In the genomic region with DNA sequence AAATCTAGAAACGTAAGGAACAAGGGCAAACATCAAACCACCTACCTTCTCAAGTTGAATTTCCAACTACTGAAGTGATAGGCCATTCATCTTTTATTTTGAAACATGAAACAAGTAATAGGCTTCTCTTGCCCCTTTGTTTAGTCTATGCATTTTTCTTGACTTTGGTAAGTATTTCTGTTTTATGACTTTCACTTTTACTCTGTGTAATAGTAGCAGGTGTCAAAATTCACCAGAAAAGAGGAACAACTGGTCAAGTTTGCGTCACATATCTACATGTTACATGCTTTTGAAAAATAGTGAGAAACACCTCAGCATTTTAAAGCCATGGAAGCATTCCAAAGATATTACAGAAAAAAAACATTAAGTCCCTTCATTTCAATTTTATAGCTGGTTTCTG, we compare ENCODE assay signal across 10 cellular contexts.
DNase-seq lines count a peak whose midpoint lies in the region; ATAC-seq and TF ChIP-seq lines count a peak whose summit lies in the region.
"Had no signal": no experiment of that assay in that cellular context is flagged by ENCODE, and none has a peak within 500 bp of the region (broad histone marks: within the 10 kb centered on the region; RNA-seq: fewer than 3 reads in every experiment).

No MANE protein-coding gene starts in this region.

- no peaks in the 10 kb centered on the region for H3K27me3 Mint-ChIP-seq in natural killer cell (ENCODE audit: low read depth in 2 of 2)

- TF ChIP-seq POLR2A in Peyer's patch (IDR thresholded peaks at IDR 0.05) = no peak

- TF ChIP-seq CTCF in Peyer's patch (IDR thresholded peaks at IDR 0.05) (no peak), natural killer cell (IDR thresholded peaks at IDR 0.05) (no peak)

- H3K4me3 ChIP-seq in Peyer's patch (no peak overlapping the region), aorta (ENCODE audit: low read length in 2 of 2) (no peak overlapping the region)

- H3K27me3 ChIP-seq in Peyer's patch (no peaks in the 10 kb centered on the region), aorta (ENCODE audit: control insufficient read depth in 1 of 2, insufficient read depth in 2 of 2, low read length in 1 of 2) (no peaks in the 10 kb centered on the region)

- H3K36me3 ChIP-seq in Peyer's patch (no peaks in the 10 kb centered on the region), aorta (ENCODE audit: control insufficient read depth in 1 of 2, insufficient read depth in 2 of 2, low read length in 1 of 2) (no peaks in the 10 kb centered on the region)

- ATAC-seq in GM18511 (IDR thresholded peaks at IDR 0.05; ENCODE audit: unreplicated experiment) (peak; percentile 94), GM21737 (IDR thresholded peaks at IDR 0.05; ENCODE audit: unreplicated experiment) (peak; percentile 85), HG03442 (IDR thresholded peaks at IDR 0.05; ENCODE audit: unreplicated experiment) (peak; percentile 89), natural killer cell (no peak), aorta (ENCODE audit: low FRiP score) (no peak)

- H3K36me3 Mint-ChIP-seq in natural killer cell = no peaks in the 10 kb centered on the region

- WGBS in aorta, 2 donors = 43 to 53% methylated on average over 2 of the region's 2 CpGs

- no peaks in the 10 kb centered on the region for H3K9me3 ChIP-seq in Peyer's patch
- no peaks in the 10 kb centered on the region for H3K9me3 ChIP-seq in aorta (ENCODE audit: control insufficient read depth, low read length)

- intact Hi-C loops in natural killer cell (cut with micrococcal nuclease) = no loop called here
- intact Hi-C loops in aorta (cut with DNase I) = no loop called here

- no peak overlapping the region for H3K27ac Mint-ChIP-seq in natural killer cell

- H3K9me3 Mint-ChIP-seq in natural killer cell = peaks cover 3 to 4% of the 10 kb centered on the region in 2 donors

- H3K27ac ChIP-seq in Peyer's patch (peak overlapping the region in 1 of 4 donors; percentile 31), aorta (ENCODE audit: low read depth in 1 of 2, low read length in 2 of 2) (no peak overlapping the region)

- DNase-seq in iris pigment epithelial cell (ENCODE audit: low read depth) = peak; percentile 32
- no peak for DNase-seq in Peyer's patch
- no peak for DNase-seq in NCI-H2171 treated with DMSO at 0.1 percent for 48 hours (lab: John Stamatoyannopoulos, UW)
- DNase-seq in natural killer cell = no peak
- DNase-seq in aorta = no peak
- DNase-seq: activated T-cell treated with anti-CD3 and anti-CD28 coated beads for 4 hours, DMS153 had no signal

- H3K4me1 ChIP-seq in Peyer's patch = no peaks in the 10 kb centered on the region
- H3K4me1 ChIP-seq in aorta (ENCODE audit: control insufficient read depth in 1 of 2, insufficient read depth in 2 of 2, low read length in 2 of 2) = no peaks in the 10 kb centered on the region

- no peak overlapping the region for H3K4me3 Mint-ChIP-seq in natural killer cell

- no peaks in the 10 kb centered on the region for H3K4me1 Mint-ChIP-seq in natural killer cell

Comparison
In these comparisons a context has a peak if more than half of its experiments do, and no peak if none do; other contexts are left out.
1. ATAC-seq: peak in GM18511 (single experiment), GM21737 (single experiment) and HG03442 (single experiment); none in natural killer cell (0 of 3) and aorta (single experiment).